20 cellular contexts compared by ENCODE assay signal in the genomic region with DNA sequence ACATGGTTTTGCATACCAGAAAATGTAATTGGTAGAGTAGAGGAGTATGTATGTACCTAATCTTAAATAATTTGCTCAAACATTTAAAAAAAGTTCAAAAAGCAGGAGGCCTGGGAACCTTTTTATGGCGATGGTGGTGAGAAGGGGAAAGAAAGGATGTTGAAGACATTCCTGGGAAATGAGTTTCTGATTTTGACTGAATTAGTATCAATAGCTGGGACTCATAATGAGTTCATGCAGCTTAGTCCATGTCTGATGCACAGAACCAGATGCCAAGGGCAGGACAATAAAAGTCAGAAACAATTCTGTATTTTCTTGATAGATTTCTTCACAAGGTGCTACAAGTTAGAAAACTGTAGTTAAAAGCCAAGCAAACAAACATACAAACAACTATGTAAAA.
DNase-seq lines count a peak whose midpoint lies in the region; ATAC-seq, FAIRE-seq and TF ChIP-seq lines count a peak whose summit lies in the region.
"Had no signal": no experiment of that assay in that cellular context is flagged by ENCODE, and none has a peak within 500 bp of the region (broad histone marks: within the 10 kb centered on the region; RNA-seq: fewer than 3 reads in every experiment).

No MANE protein-coding gene starts in this region.

- ATAC-seq in WTC11: no peak
- ATAC-seq: CD8-positive, alpha-beta T cell; GM12878 had no signal

- H3K36me3 Mint-ChIP-seq in astrocyte (ENCODE audit: low read depth, unreplicated experiment): no peaks in the 10 kb centered on the region
- no peaks in the 10 kb centered on the region for H3K36me3 Mint-ChIP-seq in WTC11
- H3K36me3 Mint-ChIP-seq: CD8-positive, alpha-beta T cell had no signal

- H3K9me2 ChIP-seq in GM23248 (ENCODE audit: insufficient read depth): no peaks in the 10 kb centered on the region

- POLR2A ChIA-PET in WTC11 (lab: Charles Lee): no interaction called here

- WGBS in GM23248 (ENCODE audit: low coverage in 1 of 2, low lambda C conversion rate in 2 of 2, missing lambda C conversion rate in 2 of 2), 2 experiments: 2 to 4% methylated on average over 1 of the region's 1 CpG

- no peaks in the 10 kb centered on the region for H3K27me3 Mint-ChIP-seq in astrocyte (ENCODE audit: low read depth, unreplicated experiment)
- no peaks in the 10 kb centered on the region for H3K27me3 Mint-ChIP-seq in WTC11 (ENCODE audit: low read depth)

- DNase-seq in EL (peak; percentile 39), GM23248 (peak; percentile 77), astrocyte (ENCODE audit: low read depth) (peak; percentile 36), foreskin fibroblast (peak; percentile 61 to 80), WTC11 (ENCODE audit: low spot score) (no peak), activated T-cell treated with anti-CD3 and anti-CD28 coated beads for 4 hours (no peak), SIG-M5 (lab: John Stamatoyannopoulos, UW) (no peak)
- DNase-seq in activated naive CD4-positive, alpha-beta T cell treated with anti-CD3 and anti-CD28 coated beads, Interleukin-2, amount 50 U/mL, for 16 hours: no peak
- DNase-seq: AML-193; C1 segment of cervical spinal cord; CD8-positive, alpha-beta T cell; GF-D8; Kasumi-1; MG63; NCI-H1417; NCI-H1694 treated with DMSO at 0.1 percent for 48 hours; NCI-H2081 treated with DMSO at 0.1 percent for 48 hours; NCI-H526 had no signal

- no peaks in the 10 kb centered on the region for H3K9me3 ChIP-seq in GM23248 (ENCODE audit: low read depth)
- H3K9me3 ChIP-seq in astrocyte (ENCODE audit: insufficient read depth, low read depth, low read length): no peaks in the 10 kb centered on the region
- H3K9me3 ChIP-seq: HAP-1, MG63 had no signal

- no peaks in the 10 kb centered on the region for H3K27me3 ChIP-seq in GM23248 (replicated peaks; ENCODE audit: insufficient read depth)
- H3K27me3 ChIP-seq in astrocyte (ENCODE audit: insufficient read depth, low read length): no peaks in the 10 kb centered on the region
- H3K27me3 ChIP-seq: MG63 had no signal

- no peaks in the 10 kb centered on the region for H4K20me1 ChIP-seq in GM23248 (ENCODE audit: insufficient read depth)
- no peaks in the 10 kb centered on the region for H4K20me1 ChIP-seq in astrocyte (ENCODE audit: insufficient read depth, low read length)

- H3K4me1 ChIP-seq in GM23248 (ENCODE audit: insufficient read depth): peaks cover 31% of the 10 kb centered on the region
- peaks cover 4% of the 10 kb centered on the region for H3K4me1 ChIP-seq in astrocyte (ENCODE audit: insufficient read depth, low read length)
- H3K4me1 ChIP-seq: HAP-1 had no signal

- H3K27ac Mint-ChIP-seq in astrocyte (ENCODE audit: unreplicated experiment) (peak overlapping the region; percentile 80), WTC11 (no peak overlapping the region)
- H3K27ac Mint-ChIP-seq: CD8-positive, alpha-beta T cell had no signal

- H3K9ac ChIP-seq in GM23248 (peak overlapping the region; percentile 21; the same call in 1 of the 2 replicates), astrocyte (ENCODE audit: low read length) (no peak overlapping the region)

- H3K4me2 ChIP-seq in GM23248 (ENCODE audit: unreplicated experiment): peak overlapping the region; percentile 43
- no peak overlapping the region for H3K4me2 ChIP-seq in astrocyte (ENCODE audit: low read length)

- H3K4me1 Mint-ChIP-seq in astrocyte (ENCODE audit: low read depth, unreplicated experiment): peaks cover 15% of the 10 kb centered on the region
- H3K4me1 Mint-ChIP-seq in WTC11: peaks cover 2% of the 10 kb centered on the region

- H3K9me3 Mint-ChIP-seq in astrocyte (ENCODE audit: unreplicated experiment) (no peaks in the 10 kb centered on the region), WTC11 (no peaks in the 10 kb centered on the region)
- H3K9me3 Mint-ChIP-seq: CD8-positive, alpha-beta T cell had no signal

- H3K79me2 ChIP-seq in GM23248 (ENCODE audit: insufficient read depth): no peaks in the 10 kb centered on the region
- H3K79me2 ChIP-seq in astrocyte (ENCODE audit: insufficient read depth, low read length): no peaks in the 10 kb centered on the region

- H2AFZ ChIP-seq in GM23248 (no peak overlapping the region), astrocyte (ENCODE audit: low read depth, low read length) (no peak overlapping the region)

- H3K27ac ChIP-seq in GM23248 (peak overlapping the region; percentile 66), astrocyte (ENCODE audit: low read depth, low read length) (no peak overlapping the region)

- H3K4me3 Mint-ChIP-seq in astrocyte (ENCODE audit: unreplicated experiment) (no peak overlapping the region), WTC11 (no peak overlapping the region)
- H3K4me3 Mint-ChIP-seq: CD8-positive, alpha-beta T cell had no signal

- peaks cover 23% of the 10 kb centered on the region for H3F3A ChIP-seq in GM23248 (ENCODE audit: insufficient read depth)

- no peak for FAIRE-seq in astrocyte (lab: Jason Lieb, UNC)
- FAIRE-seq: GM12878 had no signal

- in situ Hi-C loops in GM23248 (cut with MboI): no loop called here

- H3K4me3 ChIP-seq in GM23248 (no peak overlapping the region), astrocyte (ENCODE audit: insufficient read depth, low read depth, low read length) (no peak overlapping the region), foreskin fibroblast (ENCODE audit: low read depth in 1 of 2, low read length in 2 of 2) (no peak overlapping the region)
- H3K4me3 ChIP-seq: GM12878, HAP-1, MG63 had no signal

- no peak for TF ChIP-seq CTCF in astrocyte (IDR thresholded peaks at IDR 0.05; ENCODE audit: insufficient read depth, low read depth, low read length)
- no peak for TF ChIP-seq CTCF in foreskin fibroblast (IDR thresholded peaks at IDR 0.05; ENCODE audit: low read depth, low read length)
- no peak for TF ChIP-seq CTCF in WTC11 (IDR thresholded peaks at IDR 0.05)

- CTCF ChIA-PET in WTC11 (lab: Charles Lee): no interaction called here

- no peaks in the 10 kb centered on the region for H3K36me3 ChIP-seq in GM23248 (ENCODE audit: low read depth)
- no peaks in the 10 kb centered on the region for H3K36me3 ChIP-seq in astrocyte (ENCODE audit: insufficient read depth, low read length)
- H3K36me3 ChIP-seq: HAP-1, MG63 had no signal

TF ChIP-seq in WTC11, 78 proteins besides CTCF, POLR2A, EP300 and RAD21 (continues in another document):
- TF ChIP-seq ATF1 (CRISPR knock-in tag; IDR thresholded peaks at IDR 0.05) (no peak), SP1 (CRISPR knock-in tag; conservative IDR thresholded peaks at IDR 0.05) (no peak), USF2 (CRISPR knock-in tag; IDR thresholded peaks at IDR 0.05) (no peak), ATF3 (CRISPR knock-in tag; conservative IDR thresholded peaks at IDR 0.05) (no peak), GABPB1 (CRISPR knock-in tag; IDR thresholded peaks at IDR 0.05) (no peak), PREB (CRISPR knock-in tag; IDR thresholded peaks at IDR 0.05; ENCODE audit: borderline replicate concordance) (no peak), NFYB (CRISPR knock-in tag; conservative IDR thresholded peaks at IDR 0.05; ENCODE audit: low read depth) (no peak), NR2C2 (CRISPR knock-in tag; IDR thresholded peaks at IDR 0.05) (no peak)
- TF ChIP-seq, protein P1, sequence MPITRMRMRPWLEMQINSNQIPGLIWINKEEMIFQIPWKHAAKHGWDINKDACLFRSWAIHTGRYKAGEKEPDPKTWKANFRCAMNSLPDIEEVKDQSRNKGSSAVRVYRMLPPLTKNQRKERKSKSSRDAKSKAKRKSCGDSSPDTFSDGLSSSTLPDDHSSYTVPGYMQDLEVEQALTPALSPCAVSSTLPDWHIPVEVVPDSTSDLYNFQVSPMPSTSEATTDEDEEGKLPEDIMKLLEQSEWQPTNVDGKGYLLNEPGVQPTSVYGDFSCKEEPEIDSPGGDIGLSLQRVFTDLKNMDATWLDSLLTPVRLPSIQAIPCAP (CRISPR knock-in tag; IDR thresholded peaks at IDR 0.05): no peak
- TF ChIP-seq, protein P2, sequence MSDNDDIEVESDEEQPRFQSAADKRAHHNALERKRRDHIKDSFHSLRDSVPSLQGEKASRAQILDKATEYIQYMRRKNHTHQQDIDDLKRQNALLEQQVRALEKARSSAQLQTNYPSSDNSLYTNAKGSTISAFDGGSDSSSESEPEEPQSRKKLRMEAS (CRISPR knock-in tag; IDR thresholded peaks at IDR 0.05): no peak
- TF ChIP-seq, protein P3, sequence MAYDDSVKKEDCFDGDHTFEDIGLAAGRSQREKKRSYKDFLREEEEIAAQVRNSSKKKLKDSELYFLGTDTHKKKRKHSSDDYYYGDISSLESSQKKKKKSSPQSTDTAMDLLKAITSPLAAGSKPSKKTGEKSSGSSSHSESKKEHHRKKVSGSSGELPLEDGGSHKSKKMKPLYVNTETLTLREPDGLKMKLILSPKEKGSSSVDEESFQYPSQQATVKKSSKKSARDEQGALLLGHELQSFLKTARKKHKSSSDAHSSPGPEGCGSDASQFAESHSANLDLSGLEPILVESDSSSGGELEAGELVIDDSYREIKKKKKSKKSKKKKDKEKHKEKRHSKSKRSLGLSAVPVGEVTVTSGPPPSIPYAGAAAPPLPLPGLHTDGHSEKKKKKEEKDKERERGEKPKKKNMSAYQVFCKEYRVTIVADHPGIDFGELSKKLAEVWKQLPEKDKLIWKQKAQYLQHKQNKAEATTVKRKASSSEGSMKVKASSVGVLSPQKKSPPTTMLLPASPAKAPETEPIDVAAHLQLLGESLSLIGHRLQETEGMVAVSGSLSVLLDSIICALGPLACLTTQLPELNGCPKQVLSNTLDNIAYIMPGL (CRISPR knock-in tag; IDR thresholded peaks at IDR 0.05): no peak

Comparison
In these comparisons a context has a peak if more than half of its experiments do, and no peak if none do; other contexts are left out.
1. DNase-seq: peak in EL (single experiment), GM23248 (single experiment), astrocyte (single experiment) and foreskin fibroblast (2 of 2); none in WTC11 (single experiment), activated naive CD4-positive, alpha-beta T cell treated with anti-CD3 and anti-CD28 coated beads, Interleukin-2, amount 50 U/mL, for 16 hours (single experiment), activated T-cell treated with anti-CD3 and anti-CD28 coated beads for 4 hours (single experiment) and SIG-M5 (single experiment).